Comparison of ENCODE assay signal across 27 cellular contexts in the genomic region with DNA sequence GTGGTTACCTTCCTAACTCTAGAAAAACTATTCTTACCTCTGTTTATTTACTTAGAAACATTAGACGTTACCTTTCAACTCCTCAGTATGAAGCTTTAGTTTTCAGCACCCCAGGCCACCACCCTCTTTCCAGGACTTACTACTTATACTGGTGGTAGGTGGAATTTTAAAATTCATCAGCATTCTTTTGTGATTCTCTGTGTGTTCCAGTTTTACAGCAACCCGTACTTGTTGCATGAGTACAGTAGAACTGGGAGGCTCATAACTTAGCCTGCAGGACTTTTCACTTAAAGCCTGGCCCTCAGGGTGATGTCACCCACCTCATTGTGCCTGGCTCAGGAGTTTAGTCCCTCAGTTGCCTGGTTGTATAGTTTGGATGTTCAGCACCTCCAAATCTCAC.
"Had no signal": no experiment of that assay in that cellular context is flagged by ENCODE, and none has a peak within 500 bp of the region (broad histone marks: within the 10 kb centered on the region; RNA-seq: fewer than 3 reads in every experiment).

No MANE protein-coding gene starts in this region.

- H3K4me3 Mint-ChIP-seq: activated CD8-positive, alpha-beta T cell treated with anti-CD3 and anti-CD28 coated beads for 36 hours; activated naive CD4-positive, alpha-beta T cell treated with anti-CD3 and anti-CD28 coated beads, Interleukin-2, amount 10 ng/mL, durations not matched to agents 7 days and 5 days; activated naive CD8-positive, alpha-beta T cell treated with anti-CD3 and anti-CD28 coated beads, Interleukin-2, amount 10 ng/mL, durations not matched to agents 7 days and 5 days; activated T-cell treated with anti-CD3 and anti-CD28 coated beads, Interleukin-2, amount 50 U/mL, for 72 hours; T-helper 1 cell treated with Interleukin-12 subunit alpha and Interleukin-12 subunit beta and Interleukin-4 antibody, amounts not matched to agents 30 μg/mL and 1 μg/mL, for 36 hours had no signal

- H3K36me3 Mint-ChIP-seq: activated naive CD4-positive, alpha-beta T cell treated with anti-CD3 and anti-CD28 coated beads, Interleukin-2, amount 10 ng/mL, durations not matched to agents 7 days and 5 days had no signal

- H3K4me3 ChIP-seq: adrenal gland, breast epithelium, SJSA1 had no signal

- H3K9me3 ChIP-seq: adrenal gland, breast epithelium, SJSA1 had no signal

- H3K27me3 ChIP-seq: adrenal gland, breast epithelium, SJSA1 had no signal

- H3K4me1 ChIP-seq: adrenal gland, breast epithelium had no signal

- DNase-seq: activated CD4-positive, alpha-beta T cell treated with anti-CD3 and anti-CD28 coated beads for 4 hours; activated CD8-positive, alpha-beta memory T cell treated with anti-CD3 and anti-CD28 coated beads, Interleukin-2, amount 50 U/mL, for 4 hours; activated CD8-positive, alpha-beta T cell treated with anti-CD3 and anti-CD28 coated beads for 36 hours; activated gamma-delta T cell treated with Interleukin-2 at 50 U/mL for 16 hours; activated naive CD4-positive, alpha-beta T cell treated with anti-CD3 and anti-CD28 coated beads, Interleukin-2, amount 10 ng/mL, durations not matched to agents 7 days and 5 days; activated naive CD8-positive, alpha-beta T cell treated with anti-CD3 and anti-CD28 coated beads, Interleukin-2, amount 10 ng/mL, durations not matched to agents 7 days and 5 days; activated T-cell treated with anti-CD3 and anti-CD28 coated beads, Interleukin-2, amount 50 U/mL, for 72 hours; adrenal gland; anterior cingulate cortex; caudate nucleus; KG1; MV-4-11; NCI-H1092 treated with DMSO at 0.1 percent for 48 hours; NCI-H1436; NCI-H1694 treated with DMSO at 0.1 percent for 48 hours; NCI-H2081; NCI-H345; NCI-H510A; NCI-H526 treated with DMSO at 0.1 percent for 48 hours; SHP77; SW 1271 had no signal

- ATAC-seq: activated CD4-positive, CD25-positive, alpha-beta regulatory T cell treated with anti-CD3 and anti-CD28 coated beads, Interleukin-2, amount 50 U/mL, for 24 hours; activated CD8-positive, alpha-beta T cell treated with anti-CD3 and anti-CD28 coated beads for 36 hours; activated T-cell treated with anti-CD3 and anti-CD28 coated beads, Interleukin-2, amount 50 U/mL, for 72 hours; SK-N-SH treated with all-trans-retinoic acid at 6 μM for 48 hours had no signal

- H3K36me3 ChIP-seq: adrenal gland, breast epithelium, SJSA1 had no signal

- H3K27ac ChIP-seq: adrenal gland, breast epithelium, SJSA1 had no signal

- H3K27ac Mint-ChIP-seq: activated CD8-positive, alpha-beta T cell treated with anti-CD3 and anti-CD28 coated beads for 36 hours; activated naive CD4-positive, alpha-beta T cell treated with anti-CD3 and anti-CD28 coated beads, Interleukin-2, amount 10 ng/mL, durations not matched to agents 7 days and 5 days; activated naive CD8-positive, alpha-beta T cell treated with anti-CD3 and anti-CD28 coated beads, Interleukin-2, amount 10 ng/mL, durations not matched to agents 7 days and 5 days; activated T-cell treated with anti-CD3 and anti-CD28 coated beads, Interleukin-2, amount 50 U/mL, for 72 hours; activated T-helper 2 cell treated with anti-CD3 and anti-CD28 coated beads, Interferon-gamma antibody, Interleukin-2, Interleukin-4, amounts not matched to agents 10 μg/mL and 5 μg/mL and 100 μg/mL, durations not matched to agents 14 hours and 24 hours and 36 hours; T-helper 1 cell treated with Interleukin-12 subunit alpha and Interleukin-12 subunit beta and Interleukin-4 antibody, amounts not matched to agents 30 μg/mL and 1 μg/mL, for 36 hours had no signal
